Comparison of ENCODE assay signal across 27 cellular contexts in the genomic region with DNA sequence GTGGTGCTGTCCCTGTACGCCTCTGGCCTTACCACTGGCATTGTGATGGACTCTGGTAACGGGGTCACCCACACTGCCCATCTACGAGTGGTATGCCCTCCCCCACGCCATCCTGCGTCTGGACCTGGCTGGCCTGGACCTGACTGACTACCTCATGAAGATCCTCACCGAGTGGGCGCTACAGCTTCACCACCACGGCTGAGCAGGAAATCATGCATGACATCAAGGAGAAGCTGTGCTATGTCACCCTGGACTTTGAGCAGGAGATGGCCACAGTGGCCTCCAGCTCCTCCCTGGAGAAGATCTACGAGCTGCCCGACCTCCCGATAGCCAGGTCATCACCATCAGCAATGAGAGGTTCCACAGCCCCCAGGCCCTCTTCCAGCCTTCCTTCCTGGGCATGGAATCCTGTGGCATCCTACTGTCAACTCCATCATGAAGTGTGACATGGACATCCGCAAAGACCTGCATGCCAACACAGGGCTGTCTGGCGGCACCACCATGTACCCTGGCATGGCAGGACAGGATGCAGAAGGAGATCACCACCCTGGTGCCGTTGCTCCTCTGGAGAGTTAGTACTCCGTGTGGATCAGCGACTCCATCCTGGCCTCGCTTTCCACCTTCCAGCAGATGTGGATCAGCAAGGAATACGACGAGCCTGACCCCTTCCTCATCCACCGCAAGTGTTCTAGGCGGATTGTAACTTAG.
"Had no signal": no experiment of that assay in that cellular context is flagged by ENCODE, and none has a peak within 500 bp of the region (broad histone marks: within the 10 kb centered on the region; RNA-seq: fewer than 3 reads in every experiment).

No MANE protein-coding gene starts in this region.

- DNase-seq: activated CD4-positive, alpha-beta memory T cell treated with anti-CD3 and anti-CD28 coated beads, Interleukin-2, amount 10 ng/mL, durations not matched to agents 7 days and 5 days; activated CD4-positive, alpha-beta T cell treated with anti-CD3 and anti-CD28 coated beads for 36 hours; activated CD4-positive, alpha-beta T cell treated with anti-CD3 and anti-CD28 coated beads, Interleukin-2, amount 50 U/mL, for 1 hour; activated CD4-positive, CD25-positive, alpha-beta regulatory T cell; activated gamma-delta T cell treated with Interleukin-2 at 50 U/mL for 16 hours; activated naive CD4-positive, alpha-beta T cell treated with anti-CD3 and anti-CD28 coated beads, Interleukin-2, amount 10 ng/mL, durations not matched to agents 7 days and 5 days; activated naive CD8-positive, alpha-beta T cell treated with anti-CD3 and anti-CD28 coated beads for 36 hours; activated T-cell treated with anti-CD3 and anti-CD28 coated beads for 4 hours; activated T-cell treated with anti-CD3 and anti-CD28 coated beads, Interleukin-2, amount 50 U/mL, for 72 hours; anterior cingulate cortex; KG1; NCI-H1048; NCI-H1930; NCI-H2171 treated with DMSO at 0.1 percent for 48 hours; NCI-H226; NCI-H526; NCI-H774; NK-92 treated with Interleukin-12 subunit alpha and Interleukin-12 subunit beta, amount 100 ng/mL, for 24 hours; OCI-M1; RPMI8226; T-cell; T-helper 2 cell; T1000 had no signal

- H3K4me3 ChIP-seq: SK-N-MC had no signal

- ATAC-seq: activated CD4-positive, alpha-beta T cell treated with anti-CD3 and anti-CD28 coated beads for 36 hours; activated T-cell treated with anti-CD3 and anti-CD28 coated beads, Interleukin-2, amount 50 U/mL, for 72 hours; Panc1; Right ventricle myocardium inferior; T-cell had no signal

- H3K27ac ChIP-seq: SK-N-MC, VCaP had no signal
